8 cellular contexts compared by ENCODE assay signal in genomic region chr15:88605507-88606436, GRCh38. TPM values are rescaled to one million over a fixed set of nuclear protein-coding genes. Genes with fewer than 3 reads are reported as not detected.
DNase-seq lines count a peak whose midpoint lies in the region; ATAC-seq lines count a peak whose summit lies in the region.

No MANE protein-coding gene starts in this region.

- no peak overlapping the region for H3K14ac ChIP-seq in mesenchymal stem cell (ENCODE audit: low read length in 2 of 2)

- DNase-seq in OCI-M2 (lab: John Stamatoyannopoulos, UW; ENCODE audit: unreplicated experiment) (peak; percentile 8), cerebellar cortex (ENCODE audit: low spot score) (peak; percentile 69), mesenchymal stem cell (peak; percentile 54)

- peak overlapping the region; percentile 6 for H3K4me2 ChIP-seq in mesenchymal stem cell (ENCODE audit: low read length, poor library complexity, severe bottlenecking)

- H2BK5ac ChIP-seq in mesenchymal stem cell (ENCODE audit: low read depth, low read length, poor library complexity, severe bottlenecking), result no peak overlapping the region

- 4% methylated on average over 40 of the region's 48 CpGs for WGBS in mesenchymal stem cell

- H2AK5ac ChIP-seq in mesenchymal stem cell (ENCODE audit: low read length, severe bottlenecking), result no peak overlapping the region

- H3K27ac ChIP-seq in mesenchymal stem cell (ENCODE audit: low read length, poor library complexity, severe bottlenecking), result no peak overlapping the region

- H3K4me1 ChIP-seq in ES-I3 (ENCODE audit: insufficient read depth, low read length) (peaks cover 42% of the 10 kb centered on the region), mesenchymal stem cell (ENCODE audit: control insufficient read depth, insufficient read depth, low read depth, low read length) (peaks cover 20% of the 10 kb centered on the region)

- H4K8ac ChIP-seq in mesenchymal stem cell (ENCODE audit: low read length), result no peak overlapping the region

- H3K36me3 ChIP-seq in ES-I3 (ENCODE audit: insufficient read depth, low read length) (no peaks in the 10 kb centered on the region), mesenchymal stem cell (ENCODE audit: control insufficient read depth in 1 of 2, insufficient read depth in 2 of 2, low read depth in 1 of 2, low read length in 2 of 2) (no peaks in the 10 kb centered on the region)

- H3K23ac ChIP-seq in mesenchymal stem cell (ENCODE audit: low read length in 2 of 2), result peak overlapping the region; percentile 41 to 50

- no peak overlapping the region for H2AFZ ChIP-seq in mesenchymal stem cell (ENCODE audit: low read depth, low read length)

- H3K9me3 ChIP-seq in ES-I3 (ENCODE audit: control insufficient read depth, insufficient read depth, low read length), result no peaks in the 10 kb centered on the region
- H3K9me3 ChIP-seq in mesenchymal stem cell (ENCODE audit: control insufficient read depth, low read length), result no peaks in the 10 kb centered on the region

- no peaks in the 10 kb centered on the region for H3K79me1 ChIP-seq in mesenchymal stem cell (replicated peaks; ENCODE audit: low read length, poor library complexity, severe bottlenecking)

- no peak overlapping the region for H2BK12ac ChIP-seq in mesenchymal stem cell (ENCODE audit: low read length in 2 of 2)

- H2BK120ac ChIP-seq in mesenchymal stem cell (ENCODE audit: low read depth, low read length), result no peak overlapping the region

- no peak overlapping the region for H3K4ac ChIP-seq in mesenchymal stem cell (ENCODE audit: low read depth in 1 of 2, low read length in 2 of 2)

- no peak overlapping the region for H2BK15ac ChIP-seq in mesenchymal stem cell (ENCODE audit: low read depth, poor library complexity, severe bottlenecking)

- peaks cover 68 to 69% of the 10 kb centered on the region in 2 experiments for H3K27me3 ChIP-seq in mesenchymal stem cell (ENCODE audit: control insufficient read depth in 1 of 2, insufficient read depth in 1 of 2, low read length in 2 of 2)

- H3K18ac ChIP-seq in mesenchymal stem cell (ENCODE audit: low read depth in 1 of 2, low read length in 2 of 2), result no peak overlapping the region

- H4K91ac ChIP-seq in mesenchymal stem cell (ENCODE audit: low read length), result no peak overlapping the region

- peak overlapping the region; percentile 36; the same call in 1 of the 2 replicates for H3K9ac ChIP-seq in ES-I3 (ENCODE audit: low read depth, low read length)
- H3K9ac ChIP-seq in mesenchymal stem cell (ENCODE audit: low read length), result no peak overlapping the region

- no peak overlapping the region for H3K4me3 ChIP-seq in mesenchymal stem cell (ENCODE audit: insufficient read depth in 1 of 2, low read depth in 1 of 2, low read length in 2 of 2)

- no peak for ATAC-seq in GM21529 (IDR thresholded peaks at IDR 0.05; ENCODE audit: unreplicated experiment)
- ATAC-seq in GM18517 (IDR thresholded peaks at IDR 0.05; ENCODE audit: unreplicated experiment), result no peak
- no peak for ATAC-seq in HG02759 (IDR thresholded peaks at IDR 0.05; ENCODE audit: unreplicated experiment)
- no peak for ATAC-seq in GM18498 (IDR thresholded peaks at IDR 0.05; ENCODE audit: unreplicated experiment)

RNA-seq across cellular contexts. Expression of gene AEN, which starts 15.4 kb away (rescaled TPM):
- polyA plus RNA-seq in mesenchymal stem cell (2013, experiment 1 of 2), result 26.2 TPM
- 25.8 TPM for polyA plus RNA-seq in mesenchymal stem cell (2013, experiment 2 of 2)

RNA-seq across cellular contexts. Expression of gene ISG20, which starts 33.0 kb away (rescaled TPM):
- polyA plus RNA-seq in mesenchymal stem cell (2013, experiment 1 of 2), result 3.3 TPM
- 3.6 TPM for polyA plus RNA-seq in mesenchymal stem cell (2013, experiment 2 of 2)

RNA-seq across cellular contexts. Expression of gene DET1, which starts 59.3 kb away (rescaled TPM):
- polyA plus RNA-seq in mesenchymal stem cell (2013, experiment 1 of 2), result 4.4 TPM
- polyA plus RNA-seq in mesenchymal stem cell (2013, experiment 2 of 2), result 4.3 TPM

Comparison
In these comparisons a context has a peak if more than half of its experiments do, and no peak if none do; other contexts are left out.
1. DNase-seq: peak in every context shown above with its lines; median percentile 69 in cerebellar cortex; 54 in mesenchymal stem cell; 8 in OCI-M2.